In the genomic region with DNA sequence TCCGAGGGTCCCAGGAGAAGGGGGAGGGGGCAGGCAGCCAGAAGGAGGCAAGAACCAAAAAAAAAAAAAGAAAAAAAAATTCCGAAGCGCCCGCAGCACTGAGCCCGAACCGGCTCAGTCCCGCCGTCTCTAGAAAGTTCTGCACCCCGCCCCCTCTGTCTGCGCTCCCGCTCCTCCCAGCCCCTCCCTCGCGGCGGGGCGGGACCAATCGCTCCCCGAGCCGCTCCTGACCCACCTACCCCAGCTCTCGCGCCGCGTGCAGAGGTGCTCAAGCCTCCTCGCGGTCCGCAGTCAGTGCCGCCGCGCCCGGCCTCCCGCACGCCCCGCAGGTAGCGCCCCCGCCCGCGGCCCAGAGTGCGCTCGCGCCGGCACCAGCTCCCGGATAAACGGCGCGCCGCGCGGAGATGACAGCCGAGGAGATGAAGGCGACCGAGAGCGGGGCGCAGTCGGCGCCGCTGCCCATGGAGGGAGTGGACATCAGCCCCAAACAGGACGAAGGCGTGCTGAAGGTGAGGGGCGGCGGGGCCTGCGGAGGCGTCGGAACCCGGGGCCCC, we compare ENCODE assay signal across 8 cellular contexts. TPM values are rescaled to one million over a fixed set of nuclear protein-coding genes. Genes with fewer than 3 reads are reported as not detected.
DNase-seq lines count a peak whose midpoint lies in the region; ATAC-seq and TF ChIP-seq lines count a peak whose summit lies in the region.

A gene with protein sequence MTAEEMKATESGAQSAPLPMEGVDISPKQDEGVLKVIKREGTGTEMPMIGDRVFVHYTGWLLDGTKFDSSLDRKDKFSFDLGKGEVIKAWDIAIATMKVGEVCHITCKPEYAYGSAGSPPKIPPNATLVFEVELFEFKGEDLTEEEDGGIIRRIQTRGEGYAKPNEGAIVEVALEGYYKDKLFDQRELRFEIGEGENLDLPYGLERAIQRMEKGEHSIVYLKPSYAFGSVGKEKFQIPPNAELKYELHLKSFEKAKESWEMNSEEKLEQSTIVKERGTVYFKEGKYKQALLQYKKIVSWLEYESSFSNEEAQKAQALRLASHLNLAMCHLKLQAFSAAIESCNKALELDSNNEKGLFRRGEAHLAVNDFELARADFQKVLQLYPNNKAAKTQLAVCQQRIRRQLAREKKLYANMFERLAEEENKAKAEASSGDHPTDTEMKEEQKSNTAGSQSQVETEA (plus strand): TSS at position 235 of the 554 bp plus-strand sequence. CDS start 170 bp downstream, at position 405.

- H3K9me3 Mint-ChIP-seq in T-helper 2 cell treated with Interferon-gamma antibody and Interleukin-4, amounts not matched to agents 5 μg/mL and 100 μg/mL, for 36 hours, result no peaks in the 10 kb centered on the region

- peak in 1 of 3 experiments; percentile 26 for TF ChIP-seq CTCF in vagina (IDR thresholded peaks at IDR 0.05)

- peak within 1 kb of the TSS; percentile 25 for H3K9ac ChIP-seq in rectal smooth muscle tissue (ENCODE audit: low read length)

- H3K27me3 Mint-ChIP-seq in T-helper 2 cell treated with Interferon-gamma antibody and Interleukin-4, amounts not matched to agents 5 μg/mL and 100 μg/mL, for 36 hours (ENCODE audit: low read depth), result peaks cover 18% of the 10 kb centered on the region

- H3K27ac ChIP-seq in right cardiac atrium (ENCODE audit: low read length), result peak within 1 kb of the TSS; percentile 81
- H3K27ac ChIP-seq in rectal smooth muscle tissue (ENCODE audit: low read depth, low read length), result peak within 1 kb of the TSS; percentile 68
- peak within 1 kb of the TSS; percentile 99 for H3K27ac ChIP-seq in vagina

- peaks cover 16% of the 10 kb centered on the region for H3K4me1 Mint-ChIP-seq in T-helper 2 cell treated with Interferon-gamma antibody and Interleukin-4, amounts not matched to agents 5 μg/mL and 100 μg/mL, for 36 hours (ENCODE audit: low read depth)

- under 1% methylated on average over 63 of the region's 63 CpGs for WGBS in right cardiac atrium

- H3K4me3 ChIP-seq in right cardiac atrium (ENCODE audit: low read length) (peak within 1 kb of the TSS; percentile 99), rectal smooth muscle tissue (ENCODE audit: low read length) (peak within 1 kb of the TSS; percentile 75), vagina (peak within 1 kb of the TSS; percentile 64 to 93)

- H3K27me3 ChIP-seq in right cardiac atrium (ENCODE audit: control insufficient read depth, insufficient read depth), result no peaks in the 10 kb centered on the region
- H3K27me3 ChIP-seq in rectal smooth muscle tissue (ENCODE audit: control insufficient read depth, insufficient read depth, low read length), result no peaks in the 10 kb centered on the region
- H3K27me3 ChIP-seq in vagina, result no peaks in the 10 kb centered on the region

- DNase-seq in NCI-H146 (lab: John Stamatoyannopoulos, UW) (peak; percentile 85), anterior cingulate cortex (lab: John Stamatoyannopoulos, UW) (peak; percentile 19 to 96 (median 88)), right cardiac atrium (peak; percentile 91 to 96 (median 95)), vagina (ENCODE audit: extremely low spot score in 2 of 2) (peak in 1 of 2 donors; percentile 93)
- DNase-seq in T-helper 2 cell treated with Interferon-gamma antibody and Interleukin-4, amounts not matched to agents 5 μg/mL and 100 μg/mL, for 36 hours (ENCODE audit: low spot score), result peak; percentile 90

- H3K27ac Mint-ChIP-seq in T-helper 2 cell treated with Interferon-gamma antibody and Interleukin-4, amounts not matched to agents 5 μg/mL and 100 μg/mL, for 36 hours, result peak within 1 kb of the TSS; percentile 67

- peaks cover 27% of the 10 kb centered on the region for H3K36me3 ChIP-seq in rectal smooth muscle tissue (ENCODE audit: control insufficient read depth, insufficient read depth, low read length)
- peaks cover 0 to 22% of the 10 kb centered on the region in 2 donors for H3K36me3 ChIP-seq in vagina

- H3K4me3 Mint-ChIP-seq in T-helper 2 cell treated with Interferon-gamma antibody and Interleukin-4, amounts not matched to agents 5 μg/mL and 100 μg/mL, for 36 hours, result peak within 1 kb of the TSS; percentile 88

- peaks cover 29% of the 10 kb centered on the region for H3K36me3 Mint-ChIP-seq in T-helper 2 cell treated with Interferon-gamma antibody and Interleukin-4, amounts not matched to agents 5 μg/mL and 100 μg/mL, for 36 hours (ENCODE audit: low read depth)

- H3K9me3 ChIP-seq in right cardiac atrium (ENCODE audit: control insufficient read depth, low read length) (no peaks in the 10 kb centered on the region), vagina (no peaks in the 10 kb centered on the region)

- TF ChIP-seq POLR2A in vagina (IDR thresholded peaks at IDR 0.05), result peak; percentile 69 to 92

- intact Hi-C loops in right cardiac atrium (cut with DNase I), result no loop called here
- intact Hi-C loops in vagina (cut with DNase I), result no loop called here

- ATAC-seq in GM18499 (IDR thresholded peaks at IDR 0.05; ENCODE audit: insufficient read depth, unreplicated experiment), result peak; percentile 46
- ATAC-seq in HG02840 (IDR thresholded peaks at IDR 0.05; ENCODE audit: low FRiP score, unreplicated experiment), result peak; percentile 78
- peak; percentile 92 to 95 for ATAC-seq in right cardiac atrium

- peaks cover 14% of the 10 kb centered on the region for H3K4me1 ChIP-seq in right cardiac atrium (ENCODE audit: control insufficient read depth, insufficient read depth, low read length)
- H3K4me1 ChIP-seq in rectal smooth muscle tissue (ENCODE audit: control insufficient read depth, insufficient read depth, low read length), result peaks cover 4% of the 10 kb centered on the region
- H3K4me1 ChIP-seq in vagina, result peaks cover 38% of the 10 kb centered on the region

RNA-seq across cellular contexts. Expression of the gene that starts here (rescaled TPM):
- total RNA-seq in right cardiac atrium (10 to 100 TPM; 36.4 to 65.2 (median 53.7) TPM), vagina (45.9 TPM)
- 32.4 TPM for polyA plus RNA-seq in right cardiac atrium
